Comparison of ENCODE assay signal across 10 cellular contexts in genomic region chr1:150568567-150568966, GRCh38. TPM values are rescaled to one million over a fixed set of nuclear protein-coding genes. Genes with fewer than 3 reads are reported as not detected.
DNase-seq lines count a peak whose midpoint lies in the region; ATAC-seq and TF ChIP-seq lines count a peak whose summit lies in the region.
"Had no signal": no experiment of that assay in that cellular context is flagged by ENCODE, and none has a peak within 500 bp of the region (broad histone marks: within the 10 kb centered on the region; RNA-seq: fewer than 3 reads in every experiment).

No MANE protein-coding gene starts in this region.

- peak overlapping the region; percentile 64 for H3K18ac ChIP-seq in H9 (ENCODE audit: insufficient read length, low read depth, low read length)

- H3K27me3 Mint-ChIP-seq in H9 (ENCODE audit: low read depth), result no peaks in the 10 kb centered on the region; the same call in 1 of the 2 replicates

- peak overlapping the region; percentile 0 for H3T11ph ChIP-seq in H9 (ENCODE audit: low read length)

- peak overlapping the region; percentile 96 to 100 (median 99) for H3K27ac Mint-ChIP-seq in H9

- H2BK20ac ChIP-seq in H9 (ENCODE audit: low read depth, low read length, poor library complexity, severe bottlenecking), result no peak overlapping the region

- H3K27me3 ChIP-seq in H9 (ENCODE audit: insufficient read depth, low read length) (no peaks in the 10 kb centered on the region), hepatocyte (no peaks in the 10 kb centered on the region), spleen (replicated peaks in 1 of 7) (no peaks in the 10 kb centered on the region)

- peak overlapping the region; percentile 29 for H3K4me3 ChIP-seq in WI38 (ENCODE audit: low read depth, low read length)
- H3K4me3 ChIP-seq in hepatocyte, result no peak overlapping the region
- H3K4me3 ChIP-seq in spleen, result peak overlapping the region in 6 of 8 donors; percentile 8 to 70 (median 36)

- peaks cover 3% of the 10 kb centered on the region for H3K23me2 ChIP-seq in H9 (ENCODE audit: insufficient read length, low read depth, low read length, poor library complexity, severe bottlenecking)

- peaks cover 4% of the 10 kb centered on the region for H3K79me1 ChIP-seq in H9 (ENCODE audit: insufficient read depth, low read depth, low read length, poor library complexity, severe bottlenecking)

- H4K5ac ChIP-seq in H9 (ENCODE audit: insufficient read length, low read depth, low read length), result peak overlapping the region; percentile 6

- no peak overlapping the region for H3K4ac ChIP-seq in H9 (ENCODE audit: low read depth, low read length)

- H4K8ac ChIP-seq in H9 (replicated peaks; ENCODE audit: insufficient read length, low read depth, low read length), result peak overlapping the region; percentile 40

- intact Hi-C loops in spleen (cut with DNase I; ENCODE audit: low total_unique reads), result no loop called here

- peak overlapping the region; percentile 63 for H3K4me2 ChIP-seq in H9 (ENCODE audit: insufficient read depth, insufficient read length, low read length)
- H3K4me2 ChIP-seq in hepatocyte, result peak overlapping the region; percentile 73

- peak overlapping the region; percentile 6 for H3K56ac ChIP-seq in H9 (ENCODE audit: insufficient read length, low read depth, low read length)

- H3K79me2 ChIP-seq in H9 (ENCODE audit: insufficient read depth, low read length), result peaks cover 4% of the 10 kb centered on the region; the same call in 1 of the 2 replicates
- peaks cover 77% of the 10 kb centered on the region for H3K79me2 ChIP-seq in hepatocyte

- peak overlapping the region; percentile 45 for H3K9ac ChIP-seq in H9 (ENCODE audit: extremely low read depth, insufficient read length, low read length)

- peak overlapping the region; percentile 18 for H2BK12ac ChIP-seq in H9 (ENCODE audit: insufficient read length, low read depth, low read length)

- H3K4me3 Mint-ChIP-seq in H9, result peak overlapping the region; percentile 54 to 70

- H3K9me3 Mint-ChIP-seq in H9, result no peaks in the 10 kb centered on the region; a peak in 3 of 5 replicates

- peaks cover 55 to 66% of the 10 kb centered on the region in 2 experiments for H3K4me1 Mint-ChIP-seq in H9

- no peaks in the 10 kb centered on the region for H3K9me3 ChIP-seq in H9 (ENCODE audit: control insufficient read depth, low read depth, low read length)
- no peaks in the 10 kb centered on the region for H3K9me3 ChIP-seq in hepatocyte (ENCODE audit: low read depth)
- no peaks in the 10 kb centered on the region for H3K9me3 ChIP-seq in spleen

- H3K23ac ChIP-seq in H9 (ENCODE audit: insufficient read length, low read depth, low read length), result no peak overlapping the region

- no peak overlapping the region for H2BK15ac ChIP-seq in H9 (ENCODE audit: low read depth, low read length)

- H3K14ac ChIP-seq in H9 (ENCODE audit: insufficient read depth, low read length), result peak overlapping the region; percentile 21; the same call in 1 of the 2 replicates

- no peak overlapping the region for H2BK120ac ChIP-seq in H9 (ENCODE audit: low read depth, low read length, poor library complexity, severe bottlenecking)

- H3K27ac ChIP-seq in H9 (ENCODE audit: insufficient read length, low read depth, low read length) (peak overlapping the region; percentile 99), hepatocyte (peak overlapping the region; percentile 91), spleen (peak overlapping the region; percentile 93 to 100 (median 100))
- H3K27ac ChIP-seq: HL-60 had no signal

- H3K4me1 ChIP-seq in H9 (ENCODE audit: insufficient read depth, low read length) (peaks cover 8% of the 10 kb centered on the region), hepatocyte (ENCODE audit: insufficient read depth) (peaks cover 71% of the 10 kb centered on the region), spleen (peaks cover 91 to 100% (median 100%) of the 10 kb centered on the region in 6 donors)

- no peak for TF ChIP-seq POLR2A in spleen (IDR thresholded peaks at IDR 0.05)

- H3K9me2 ChIP-seq in hepatocyte (replicated peaks; ENCODE audit: insufficient read depth), result no peaks in the 10 kb centered on the region

- no peak overlapping the region for H4K91ac ChIP-seq in H9 (ENCODE audit: insufficient read length, low read depth, low read length)

- peak overlapping the region; percentile 27 for H2BK5ac ChIP-seq in H9 (ENCODE audit: insufficient read length, low read length)

- no peaks in the 10 kb centered on the region for H4K20me1 ChIP-seq in H9 (ENCODE audit: control insufficient read depth, insufficient read depth, insufficient read length)
- peaks cover 18% of the 10 kb centered on the region for H4K20me1 ChIP-seq in hepatocyte (ENCODE audit: insufficient read depth, poor library complexity, severe bottlenecking)

- ATAC-seq in GM18907 (IDR thresholded peaks at IDR 0.05; ENCODE audit: unreplicated experiment), result no peak

- H3K36me3 Mint-ChIP-seq in H9 (ENCODE audit: insufficient read depth in 1 of 3, low read depth in 3 of 3), result peaks cover 25 to 35% (median 25%) of the 10 kb centered on the region in 3 experiments

- DNase-seq in H9 (no peak), hepatocyte (ENCODE audit: low spot score) (no peak), spleen (no peak), superior temporal gyrus (ENCODE audit: extremely low spot score) (no peak), glomerular visceral epithelial cell (ENCODE audit: extremely low spot score) (no peak)
- no peak for DNase-seq in central memory CD4-positive, alpha-beta T cell

- TF ChIP-seq CTCF in H9 (conservative IDR thresholded peaks at IDR 0.05) (no peak), WI38 (IDR thresholded peaks at IDR 0.05; ENCODE audit: low read depth, low read length) (no peak), hepatocyte (IDR thresholded peaks at IDR 0.05; ENCODE audit: poor library complexity) (no peak), spleen (IDR thresholded peaks at IDR 0.05 in 8 of 11, conservative IDR thresholded peaks at IDR 0.05 in 3 of 11) (no peak)

- H2AFZ ChIP-seq in H9 (ENCODE audit: low read length) (no peak overlapping the region), hepatocyte (no peak overlapping the region)

- H3K36me3 ChIP-seq in hepatocyte (replicated peaks; ENCODE audit: insufficient read depth, low read depth) (no peaks in the 10 kb centered on the region), spleen (peaks cover 0 to 49% (median 28%) of the 10 kb centered on the region in 6 donors)

- peak overlapping the region; percentile 62 for H2AK5ac ChIP-seq in H9 (ENCODE audit: insufficient read length, low read length)

RNA-seq across cellular contexts. Expression of gene MCL1, which starts 10.8 kb away (rescaled TPM):
- total RNA-seq in H9 (2021) (247 and 250 TPM in 2 replicates), hepatocyte (302 and 388 TPM in 2 replicates), spleen (100 to 1,000 TPM; 261 to 435 (median 336) TPM)
- polyA plus RNA-seq in hepatocyte (150 and 181 TPM in 2 replicates), spleen (100 to 1,000 TPM in 1 of 3 donors, 10 to 100 TPM in 2; 75.8 to 118 (median 85.9) TPM)

RNA-seq across cellular contexts. Expression of gene ADAMTSL4, which starts 19.4 kb away (rescaled TPM):
- total RNA-seq in H9 (2021), result 4.6 and 6.1 TPM in 2 replicates
- 3.7 and 8.1 TPM in 2 replicates for total RNA-seq in hepatocyte
- polyA plus RNA-seq in hepatocyte, result 19.7 and 28.0 TPM in 2 replicates
- 10 to 100 TPM in 5 of 7 donors, 1 to 10 TPM in 2; 2.8 to 19.1 (median 12.4) TPM for total RNA-seq in spleen
- 10 to 100 TPM in 1 of 3 donors, 1 to 10 TPM in 2; 5.0 to 10.9 (median 9.4) TPM for polyA plus RNA-seq in spleen

RNA-seq across cellular contexts. Expression of gene FALEC, which starts 53.0 kb away (rescaled TPM):
- total RNA-seq in H9 (2021) (not detected in 2 replicates), hepatocyte (not detected in 2 replicates), spleen (1 to 10 TPM in 1 of 7 donors, under 1 TPM in 1, not detected in 5; 0.97 to 1.9 TPM)
- polyA plus RNA-seq in hepatocyte (0.39 TPM in 1 of 2 replicates, not detected in the other), spleen (under 1 TPM in 2 of 3 donors, not detected in 1; 0.20 to 0.29 TPM)
- total RNA-seq: bronchial epithelial cell had no signal
